Comparison of ENCODE assay signal across 8 cellular contexts in the genomic region with DNA sequence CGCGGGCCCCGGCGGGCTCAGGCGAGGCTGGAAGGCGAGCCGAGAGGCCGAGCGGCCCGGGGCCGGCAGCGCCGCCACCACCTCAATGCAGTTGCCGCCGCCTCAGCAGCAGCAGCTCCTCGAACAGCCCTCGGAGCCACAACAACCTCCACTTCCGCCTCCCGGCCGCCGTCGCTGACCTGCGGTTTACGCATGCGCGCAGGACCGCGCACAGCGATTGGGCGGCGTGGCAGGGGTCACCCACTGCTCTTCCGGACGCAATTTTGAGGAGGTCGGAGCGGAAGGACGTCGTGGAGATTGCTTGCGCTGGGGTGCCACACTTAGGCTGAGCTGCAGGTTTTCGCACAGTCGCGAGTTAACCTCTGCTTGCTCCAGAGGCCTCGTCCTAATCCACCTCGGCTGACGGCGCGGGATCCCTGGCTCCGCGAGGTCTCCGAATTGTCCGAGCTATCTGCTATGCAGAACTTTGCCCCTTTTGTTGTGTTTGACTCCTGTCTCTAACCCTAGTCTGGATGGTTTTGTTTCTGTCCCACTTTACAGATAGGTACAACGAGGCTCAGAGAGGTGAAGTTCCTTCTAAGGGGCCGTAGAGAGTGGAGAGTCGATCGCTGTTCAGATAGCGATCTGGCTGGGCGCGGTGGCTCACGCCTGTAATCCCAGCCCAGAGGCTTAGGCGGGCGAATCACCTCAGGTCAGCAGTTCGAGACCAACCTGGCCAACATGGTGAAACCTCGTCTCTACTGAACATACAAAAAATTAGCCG. TPM values are rescaled to one million over a fixed set of nuclear protein-coding genes. Genes with fewer than 3 reads are reported as not detected.
DNase-seq lines count a peak whose midpoint lies in the region; ATAC-seq and TF ChIP-seq lines count a peak whose summit lies in the region.

A gene (plus strand): TSS at position 243 of the 763 bp plus-strand sequence. CDS start 6,657 bp downstream, outside the sequence.
A gene with protein sequence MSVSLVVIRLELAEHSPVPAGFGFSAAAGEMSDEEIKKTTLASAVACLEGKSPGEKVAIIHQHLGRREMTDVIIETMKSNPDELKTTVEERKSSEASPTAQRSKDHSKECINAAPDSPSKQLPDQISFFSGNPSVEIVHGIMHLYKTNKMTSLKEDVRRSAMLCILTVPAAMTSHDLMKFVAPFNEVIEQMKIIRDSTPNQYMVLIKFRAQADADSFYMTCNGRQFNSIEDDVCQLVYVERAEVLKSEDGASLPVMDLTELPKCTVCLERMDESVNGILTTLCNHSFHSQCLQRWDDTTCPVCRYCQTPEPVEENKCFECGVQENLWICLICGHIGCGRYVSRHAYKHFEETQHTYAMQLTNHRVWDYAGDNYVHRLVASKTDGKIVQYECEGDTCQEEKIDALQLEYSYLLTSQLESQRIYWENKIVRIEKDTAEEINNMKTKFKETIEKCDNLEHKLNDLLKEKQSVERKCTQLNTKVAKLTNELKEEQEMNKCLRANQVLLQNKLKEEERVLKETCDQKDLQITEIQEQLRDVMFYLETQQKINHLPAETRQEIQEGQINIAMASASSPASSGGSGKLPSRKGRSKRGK (minus strand): TSS at position 146 of the 763 bp plus-strand sequence. CDS start 164 bp downstream, outside the sequence.

- no peaks in the 10 kb centered on the region for H3K9me3 ChIP-seq in suprapubic skin

- TF ChIP-seq POLR2A in suprapubic skin (IDR thresholded peaks at IDR 0.05): peak; percentile 71 to 85

- H3K27ac ChIP-seq in suprapubic skin: peak within 1 kb of the TSS; percentile 85

- H3K36me3 ChIP-seq in suprapubic skin: peaks cover 22% of the 10 kb centered on the region

- DNase-seq in GM10266 (ENCODE audit: extremely low spot score) (peak; percentile 97), NCI-H1105 (lab: John Stamatoyannopoulos, UW) (peak; percentile 93), SKM-1 (lab: John Stamatoyannopoulos, UW; ENCODE audit: unreplicated experiment) (peak; percentile 45), glomerular endothelial cell (ENCODE audit: extremely low read depth, low read depth, low spot score) (peak; percentile 61), occipital lobe (lab: John Stamatoyannopoulos, UW) (peak; percentile 90), suprapubic skin (ENCODE audit: low spot score in 2 of 2) (peak; percentile 94 to 95)
- DNase-seq in activated naive CD4-positive, alpha-beta T cell treated with anti-CD3 and anti-CD28 coated beads, Interleukin-2, amount 50 U/mL, for 72 hours (ENCODE audit: low spot score in 2 of 2): peak; percentile 96

- TF ChIP-seq EP300 in suprapubic skin (IDR thresholded peaks at IDR 0.05): no peak

- TF ChIP-seq CTCF in GM10266 (IDR thresholded peaks at IDR 0.05; ENCODE audit: control insufficient read depth, insufficient read depth, low read depth, missing control alignments): no peak
- TF ChIP-seq CTCF in suprapubic skin (IDR thresholded peaks at IDR 0.05): no peak

- peaks cover 29% of the 10 kb centered on the region for H3K4me1 ChIP-seq in suprapubic skin

- no peaks in the 10 kb centered on the region for H3K27me3 ChIP-seq in suprapubic skin

- no peaks in the 10 kb centered on the region for H3K9me3 Mint-ChIP-seq in activated naive CD4-positive, alpha-beta T cell treated with anti-CD3 and anti-CD28 coated beads, Interleukin-2, amount 50 U/mL, for 72 hours

- peak within 1 kb of the TSS; percentile 99 to 100 for H3K27ac Mint-ChIP-seq in activated naive CD4-positive, alpha-beta T cell treated with anti-CD3 and anti-CD28 coated beads, Interleukin-2, amount 50 U/mL, for 72 hours

- H3K36me3 Mint-ChIP-seq in activated naive CD4-positive, alpha-beta T cell treated with anti-CD3 and anti-CD28 coated beads, Interleukin-2, amount 50 U/mL, for 72 hours: peaks cover 14 to 17% of the 10 kb centered on the region in 2 donors

- peak; percentile 87 for ATAC-seq in HG02623 (IDR thresholded peaks at IDR 0.05; ENCODE audit: unreplicated experiment)
- ATAC-seq in activated naive CD4-positive, alpha-beta T cell treated with anti-CD3 and anti-CD28 coated beads, Interleukin-2, amount 50 U/mL, for 72 hours: peak; percentile 96 to 99

- H3K4me3 ChIP-seq in suprapubic skin: peak within 1 kb of the TSS; percentile 77

- under 1% methylated on average over 22 of the region's 63 CpGs for WGBS in suprapubic skin

RNA-seq across cellular contexts. Expression of the first gene that starts in this region (rescaled TPM):
- 10 to 100 TPM; 23.3 to 31.4 TPM for total RNA-seq in activated naive CD4-positive, alpha-beta T cell treated with anti-CD3 and anti-CD28 coated beads, Interleukin-2, amount 50 U/mL, for 72 hours
- total RNA-seq in glomerular endothelial cell (18.5 and 18.9 TPM in 2 replicates), occipital lobe (11.1 TPM), suprapubic skin (10 to 100 TPM; 22.8 to 75.7 (median 26.5) TPM)

RNA-seq across cellular contexts. Expression of the second gene that starts in this region (rescaled TPM):
- 10 to 100 TPM; 17.1 to 18.8 TPM for total RNA-seq in activated naive CD4-positive, alpha-beta T cell treated with anti-CD3 and anti-CD28 coated beads, Interleukin-2, amount 50 U/mL, for 72 hours
- total RNA-seq in glomerular endothelial cell (15.6 and 16.9 TPM in 2 replicates), occipital lobe (28.7 TPM), suprapubic skin (10 to 100 TPM; 15.8 to 21.8 (median 19.3) TPM)

Comparison
In these comparisons a context has a peak if more than half of its experiments do, and no peak if none do; other contexts are left out.
1. Peak in every context shown above with its lines: DNase-seq, ATAC-seq, H3K4me3 ChIP-seq and H3K27ac ChIP-seq.
2. DNase-seq: peak in every context shown above with its lines; median percentile 97 in GM10266; 96 in activated naive CD4-positive, alpha-beta T cell treated with anti-CD3 and anti-CD28 coated beads, Interleukin-2, amount 50 U/mL, for 72 hours; 94 in suprapubic skin; 93 in NCI-H1105; 90 in occipital lobe; 61 in glomerular endothelial cell; 45 in SKM-1.